In the genomic region with DNA sequence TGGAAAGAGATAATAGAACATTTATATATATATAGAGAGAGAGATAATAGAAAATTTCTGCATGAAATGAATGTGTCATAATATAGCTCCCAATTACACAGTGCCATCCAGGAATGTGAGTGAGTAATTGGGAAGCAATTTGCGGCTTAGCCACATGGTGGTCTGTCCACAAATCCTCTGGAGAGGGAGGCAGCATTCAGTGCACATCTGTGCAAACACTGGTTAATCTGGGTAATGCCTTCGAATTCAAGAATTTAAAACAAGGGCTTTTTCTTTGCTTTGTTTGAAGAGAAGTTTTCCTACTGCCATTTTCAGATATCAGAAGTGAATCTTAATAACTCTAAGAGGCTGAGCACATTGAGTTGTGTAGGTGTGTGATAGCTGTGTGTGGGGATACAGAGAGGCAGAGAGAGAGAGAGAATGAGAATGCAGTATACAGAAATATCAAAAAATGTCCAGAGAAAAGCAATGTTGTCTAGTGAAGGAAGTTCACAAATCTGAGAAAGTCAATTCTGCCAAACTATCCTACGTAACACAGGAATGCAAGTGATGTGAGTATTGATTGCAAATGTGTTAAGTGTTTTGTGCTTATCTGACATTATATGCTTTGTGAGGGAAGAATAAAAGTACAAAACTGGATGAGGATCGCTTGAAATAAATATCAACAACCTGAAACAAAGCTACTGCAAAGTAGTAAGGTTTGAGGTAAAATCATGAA, we compare ENCODE assay signal across 14 cellular contexts.
DNase-seq lines count a peak whose midpoint lies in the region; ATAC-seq and TF ChIP-seq lines count a peak whose summit lies in the region.
"Had no signal": no experiment of that assay in that cellular context is flagged by ENCODE, and none has a peak within 500 bp of the region (broad histone marks: within the 10 kb centered on the region; RNA-seq: fewer than 3 reads in every experiment).

No MANE protein-coding gene starts in this region.

- peak; percentile 42 for TF ChIP-seq CTCF in chondrocyte (IDR thresholded peaks at IDR 0.05)
- no peak for TF ChIP-seq CTCF in prostate gland (IDR thresholded peaks at IDR 0.05)

- ATAC-seq in GM21528 (IDR thresholded peaks at IDR 0.05; ENCODE audit: low FRiP score, unreplicated experiment) = no peak
- ATAC-seq: Panc1 had no signal

- TF ChIP-seq POLR2A in erythroblast (IDR thresholded peaks at IDR 0.05; ENCODE audit: low read length) (no peak), prostate gland (IDR thresholded peaks at IDR 0.05) (no peak)

- H3K27ac Mint-ChIP-seq in chondrocyte (ENCODE audit: unreplicated experiment) = peak overlapping the region; percentile 86
- H3K27ac Mint-ChIP-seq: activated naive CD8-positive, alpha-beta T cell; HFFc6 had no signal

- DNase-seq in Daoy (ENCODE audit: low read depth) (peak; percentile 94), NCI-H446 treated with DMSO at 0.1 percent for 48 hours (lab: John Stamatoyannopoulos, UW) (peak; percentile 19), chondrocyte (ENCODE audit: low spot score) (no peak), myocyte (ENCODE audit: low read depth) (peak; percentile 93), erythroblast (lab: John Stamatoyannopoulos, UW) (no peak), prostate gland (ENCODE audit: low spot score) (no peak), NCI-H2029 treated with DMSO at 0.1 percent for 48 hours (lab: John Stamatoyannopoulos, UW) (no peak)
- DNase-seq: Calu3, HFFc6 had no signal

- intact Hi-C loops in prostate gland (cut with DNase I) = no loop called here

- H3K9me3 Mint-ChIP-seq in chondrocyte (ENCODE audit: low read depth) = no peaks in the 10 kb centered on the region

- H3K4me3 Mint-ChIP-seq in chondrocyte (ENCODE audit: unreplicated experiment) = peak overlapping the region; percentile 14
- H3K4me3 Mint-ChIP-seq: activated naive CD8-positive, alpha-beta T cell; HFFc6 had no signal

- WGBS in prostate gland = 63% methylated on average over 4 of the region's 4 CpGs

- H3K4me1 Mint-ChIP-seq in chondrocyte (ENCODE audit: low read depth) = peaks cover 48% of the 10 kb centered on the region

- no peak overlapping the region for H3K27ac ChIP-seq in prostate gland
- H3K27ac ChIP-seq: epithelial cell of prostate had no signal

- no peaks in the 10 kb centered on the region for H3K4me1 ChIP-seq in prostate gland (replicated peaks)

- H3K27me3 Mint-ChIP-seq in chondrocyte (ENCODE audit: low read depth) = no peaks in the 10 kb centered on the region

- H3K4me3 ChIP-seq in prostate gland = no peak overlapping the region
- H3K4me3 ChIP-seq: lung had no signal

- no peaks in the 10 kb centered on the region for H3K9me3 ChIP-seq in prostate gland

- no peaks in the 10 kb centered on the region for H3K36me3 ChIP-seq in prostate gland

- no peaks in the 10 kb centered on the region for H3K27me3 ChIP-seq in prostate gland (replicated peaks; ENCODE audit: insufficient read depth)

- H3K36me3 Mint-ChIP-seq in chondrocyte (ENCODE audit: low read depth) = peaks cover 2% of the 10 kb centered on the region
- H3K36me3 Mint-ChIP-seq: activated naive CD8-positive, alpha-beta T cell had no signal

Comparison
In these comparisons a context has a peak if more than half of its experiments do, and no peak if none do; other contexts are left out.
1. DNase-seq: peak in Daoy (single experiment), NCI-H446 treated with DMSO at 0.1 percent for 48 hours (single experiment) and myocyte (single experiment); none in chondrocyte (single experiment), erythroblast (0 of 2), prostate gland (single experiment) and NCI-H2029 treated with DMSO at 0.1 percent for 48 hours (single experiment).